In the genomic region with DNA sequence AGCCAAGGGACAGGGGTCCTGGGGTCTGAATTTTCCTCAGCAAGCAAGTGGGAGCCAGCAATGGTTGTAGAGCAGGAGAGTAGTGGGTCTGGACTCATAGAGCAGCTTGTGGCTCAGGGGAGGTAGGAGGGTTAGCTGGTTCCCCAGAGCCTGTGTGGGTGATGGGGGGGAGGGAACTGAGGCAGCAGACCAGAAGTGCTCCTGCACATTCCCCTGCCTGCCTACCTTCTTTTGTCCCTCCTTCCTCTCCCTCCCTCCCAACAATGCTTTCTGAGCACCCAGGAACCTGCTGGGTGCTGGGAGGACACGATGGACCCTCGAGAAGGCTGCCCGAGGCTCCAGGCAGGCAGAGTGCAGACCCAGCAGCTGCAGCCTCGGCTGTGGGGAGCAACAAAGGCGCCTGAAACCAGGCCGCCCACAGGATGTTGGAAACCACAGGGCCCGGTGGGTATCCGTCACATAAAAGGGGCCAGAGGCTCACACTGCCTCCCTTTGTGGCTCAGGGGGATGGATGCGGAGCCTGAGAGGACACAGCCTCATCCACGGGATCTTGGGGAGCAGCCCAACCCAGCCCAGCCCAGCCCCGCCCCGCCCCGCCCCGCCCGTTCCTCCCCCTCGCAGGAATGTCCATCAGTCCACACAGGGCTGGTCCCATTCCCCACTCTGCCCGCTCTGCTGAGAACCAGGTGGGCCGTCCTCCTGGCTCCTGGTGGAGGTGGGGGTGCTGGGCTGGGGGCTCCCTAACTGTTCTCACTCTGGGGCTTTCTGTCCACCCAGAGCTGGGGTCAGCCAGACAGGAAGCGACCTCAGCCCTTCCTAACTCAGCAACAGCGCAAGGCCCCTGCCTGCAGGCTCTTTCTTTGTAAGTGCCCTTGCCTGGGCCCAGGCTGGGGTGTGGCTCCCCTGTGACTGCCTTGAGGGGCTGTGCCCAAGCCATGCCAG, we compare ENCODE assay signal across 8 cellular contexts. TPM values are rescaled to one million over a fixed set of nuclear protein-coding genes. Genes with fewer than 3 reads are reported as not detected.
A peak's percentile ranks its signal among the peaks of the same experiment; 100 is the strongest.
DNase-seq lines count a peak whose midpoint lies in the region; ATAC-seq and TF ChIP-seq lines count a peak whose summit lies in the region.

No MANE protein-coding gene starts in this region.

- H3K27ac ChIP-seq in CD8-positive, alpha-beta memory T cell (ENCODE audit: low read depth, low read length) = peak overlapping the region; percentile 63

- H3K4me1 Mint-ChIP-seq in CD8-positive, alpha-beta memory T cell = peaks cover 34 to 57% (median 41%) of the 10 kb centered on the region in 3 donors
- H3K4me1 Mint-ChIP-seq in activated T-cell treated with anti-CD3 and anti-CD28 coated beads, Interleukin-2, amount 50 U/mL, for 72 hours (ENCODE audit: low read depth) = peaks cover 58% of the 10 kb centered on the region
- peaks cover 29 to 63% of the 10 kb centered on the region in 2 donors for H3K4me1 Mint-ChIP-seq in natural killer cell

- H3K27me3 Mint-ChIP-seq in CD8-positive, alpha-beta memory T cell = no peaks in the 10 kb centered on the region
- no peaks in the 10 kb centered on the region for H3K27me3 Mint-ChIP-seq in activated T-cell treated with anti-CD3 and anti-CD28 coated beads, Interleukin-2, amount 50 U/mL, for 72 hours (ENCODE audit: low read depth)
- no peaks in the 10 kb centered on the region for H3K27me3 Mint-ChIP-seq in natural killer cell (ENCODE audit: low read depth in 2 of 2)

- H3K36me3 ChIP-seq in CD8-positive, alpha-beta memory T cell (ENCODE audit: insufficient read depth, low read length) = no peaks in the 10 kb centered on the region

- POLR2A ChIA-PET in CD8-positive, alpha-beta memory T cell (lab: Charles Lee) = interaction anchor here (1.0 kb wide), 2 partner anchors 47 to 444 kb away, joined by 3 read pairs; partner anchors contain the start of gene ZNF213

- CTCF ChIA-PET in CD8-positive, alpha-beta memory T cell (lab: Charles Lee) = no interaction called here

- H3K27me3 ChIP-seq in CD8-positive, alpha-beta memory T cell (ENCODE audit: insufficient read depth, low read length, poor library complexity, severe bottlenecking) = no peaks in the 10 kb centered on the region

- peaks cover 0 to 29% (median 1%) of the 10 kb centered on the region in 3 donors for H3K36me3 Mint-ChIP-seq in CD8-positive, alpha-beta memory T cell
- H3K36me3 Mint-ChIP-seq in activated T-cell treated with anti-CD3 and anti-CD28 coated beads, Interleukin-2, amount 50 U/mL, for 72 hours (ENCODE audit: insufficient read depth in 2 of 2) = peaks cover 7% of the 10 kb centered on the region in 2 donors
- no peaks in the 10 kb centered on the region for H3K36me3 Mint-ChIP-seq in natural killer cell

- peak; percentile 37 to 82 (median 60) for DNase-seq in CD8-positive, alpha-beta memory T cell
- DNase-seq in LHCN-M2 (ENCODE audit: low read depth) (peak; percentile 19), natural killer cell (peak; percentile 75), SK-N-DZ (ENCODE audit: low spot score) (no peak), cerebellar cortex (ENCODE audit: low spot score) (no peak)
- DNase-seq in activated T-cell treated with anti-CD3 and anti-CD28 coated beads, Interleukin-2, amount 50 U/mL, for 72 hours = peak; percentile 82 to 83

- no peaks in the 10 kb centered on the region for H3K9me3 ChIP-seq in CD8-positive, alpha-beta memory T cell (ENCODE audit: low read length)

- H3K27ac Mint-ChIP-seq in CD8-positive, alpha-beta memory T cell = peak overlapping the region; percentile 84 to 99 (median 96)
- peak overlapping the region; percentile 93 for H3K27ac Mint-ChIP-seq in activated T-cell treated with anti-CD3 and anti-CD28 coated beads, Interleukin-2, amount 50 U/mL, for 72 hours
- H3K27ac Mint-ChIP-seq in natural killer cell = peak overlapping the region; percentile 89 to 97

- TF ChIP-seq CTCF in natural killer cell (IDR thresholded peaks at IDR 0.05) = no peak

- H3K4me1 ChIP-seq in CD8-positive, alpha-beta memory T cell (ENCODE audit: insufficient read depth, low read length) = peaks cover 43% of the 10 kb centered on the region

- H3K9me3 Mint-ChIP-seq in CD8-positive, alpha-beta memory T cell = no peaks in the 10 kb centered on the region
- no peaks in the 10 kb centered on the region for H3K9me3 Mint-ChIP-seq in activated T-cell treated with anti-CD3 and anti-CD28 coated beads, Interleukin-2, amount 50 U/mL, for 72 hours
- H3K9me3 Mint-ChIP-seq in natural killer cell = no peaks in the 10 kb centered on the region

- ATAC-seq in GM21390 (IDR thresholded peaks at IDR 0.05; ENCODE audit: unreplicated experiment) (peak; percentile 68), natural killer cell (peak; percentile 62 to 83 (median 78)), HG02763 (IDR thresholded peaks at IDR 0.05; ENCODE audit: unreplicated experiment) (no peak)
- ATAC-seq in activated T-cell treated with anti-CD3 and anti-CD28 coated beads, Interleukin-2, amount 50 U/mL, for 72 hours (replicated peaks in 1 of 2) = peak; percentile 73 to 83

- peak overlapping the region; percentile 80 to 99 (median 99) for H3K4me3 Mint-ChIP-seq in CD8-positive, alpha-beta memory T cell
- peak overlapping the region; percentile 89 to 99 for H3K4me3 Mint-ChIP-seq in activated T-cell treated with anti-CD3 and anti-CD28 coated beads, Interleukin-2, amount 50 U/mL, for 72 hours
- peak overlapping the region; percentile 88 for H3K4me3 Mint-ChIP-seq in natural killer cell

- intact Hi-C loops in natural killer cell (cut with micrococcal nuclease) = loop anchor here (1.0 kb wide), 1 partner anchor 32 kb away; the partner anchor contains the start of gene SLX4

- peak overlapping the region; percentile 98 for H3K4me3 ChIP-seq in CD8-positive, alpha-beta memory T cell (ENCODE audit: low read length)

RNA-seq across cellular contexts. Expression of gene NLRC3, which starts 1.7 kb away (rescaled TPM):
- 10 to 100 TPM; 20.5 to 21.3 TPM for total RNA-seq in CD8-positive, alpha-beta memory T cell
- polyA plus RNA-seq in CD8-positive, alpha-beta memory T cell = 49.8 TPM
- total RNA-seq in LHCN-M2 (2014; rRNA removed) (not detected in 2 replicates), natural killer cell (100 to 1,000 TPM in 2 of 3 donors, 10 to 100 TPM in 1; 98.8 to 145 (median 133) TPM)
- 0.06 TPM for polyA plus RNA-seq in LHCN-M2 (2012)
- total RNA-seq in activated T-cell treated with anti-CD3 and anti-CD28 coated beads, Interleukin-2, amount 50 U/mL, for 72 hours = 10 to 100 TPM; 24.1 to 28.8 TPM
- polyA plus RNA-seq in SK-N-DZ (2014; cell fraction: cytosol; rRNA removed) = not detected in 2 replicates
- polyA plus RNA-seq in SK-N-DZ (2014; cell fraction: nucleus; rRNA removed) = 0.65 TPM in 1 of 2 replicates, not detected in the other

RNA-seq across cellular contexts. Expression of gene SLX4, which starts 32.5 kb away (rescaled TPM):
- 10 to 100 TPM; 11.6 to 11.7 TPM for total RNA-seq in CD8-positive, alpha-beta memory T cell
- 0.63 TPM for polyA plus RNA-seq in CD8-positive, alpha-beta memory T cell
- total RNA-seq in LHCN-M2 (2014; rRNA removed) (6.8 and 7.0 TPM in 2 replicates), natural killer cell (10 to 100 TPM; 13.5 to 18.6 (median 15.5) TPM)
- 3.5 TPM for polyA plus RNA-seq in LHCN-M2 (2012)
- 10 to 100 TPM; 12.6 to 15.7 TPM for total RNA-seq in activated T-cell treated with anti-CD3 and anti-CD28 coated beads, Interleukin-2, amount 50 U/mL, for 72 hours
- 4.0 and 4.2 TPM in 2 replicates for polyA plus RNA-seq in SK-N-DZ (2014; cell fraction: cytosol; rRNA removed)
- 9.0 and 13.8 TPM in 2 replicates for polyA plus RNA-seq in SK-N-DZ (2014; cell fraction: nucleus; rRNA removed)

Comparison
In these comparisons a context has a peak if more than half of its experiments do, and no peak if none do; other contexts are left out.
1. DNase-seq: peak in CD8-positive, alpha-beta memory T cell (5 of 5), LHCN-M2 (single experiment), activated T-cell treated with anti-CD3 and anti-CD28 coated beads, Interleukin-2, amount 50 U/mL, for 72 hours (2 of 2) and natural killer cell (single experiment); none in SK-N-DZ (single experiment) and cerebellar cortex (single experiment).
2. RNA of gene NLRC3, which starts 1.7 kb away (total RNA-seq): 98.8 to 145 TPM in natural killer cell, 24.1 to 28.8 TPM in activated T-cell treated with anti-CD3 and anti-CD28 coated beads, Interleukin-2, amount 50 U/mL, for 72 hours and 20.5 to 21.3 TPM in CD8-positive, alpha-beta memory T cell; not detected in LHCN-M2; every median in the first group is over 10 times any median in the second.
3. Peak in every context shown above with its lines, with median percentiles within 50 percentile points of each other: H3K27ac Mint-ChIP-seq and H3K4me3 Mint-ChIP-seq.